ENCODE assay signal across 9 cellular contexts in the genomic region with DNA sequence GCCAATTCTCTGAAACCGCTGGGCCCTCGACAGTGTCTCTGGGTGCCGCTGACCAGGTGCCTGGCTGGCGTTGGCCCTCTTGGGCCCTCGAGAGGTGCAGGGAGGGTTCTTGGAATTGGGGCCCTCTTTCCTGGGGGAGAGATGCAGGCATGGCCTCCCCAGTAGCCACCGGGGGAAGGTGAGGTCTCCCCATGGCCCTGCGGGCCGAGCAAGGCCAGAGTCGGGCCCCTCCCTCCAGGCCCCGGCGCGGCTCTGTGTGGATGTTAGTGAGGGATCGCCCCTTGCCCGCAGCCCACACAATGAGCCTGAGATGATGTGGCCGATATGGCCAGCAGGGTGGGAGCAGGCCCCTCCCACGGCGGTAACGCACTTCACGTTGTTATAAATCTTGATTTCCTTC. TPM values are rescaled to one million over a fixed set of nuclear protein-coding genes. Genes with fewer than 3 reads are reported as not detected.
"Had no signal": no experiment of that assay in that cellular context is flagged by ENCODE, and none has a peak within 500 bp of the region (broad histone marks: within the 10 kb centered on the region; RNA-seq: fewer than 3 reads in every experiment).

No MANE protein-coding gene starts in this region.

- DNase-seq: GM23248, GOT3, HCEC 1CT, KBM-7 had no signal

- H3K4me3 ChIP-seq: GM23248 had no signal

- H3K4me2 ChIP-seq: KMS-11 had no signal

- H3K9ac ChIP-seq: GM23248, KMS-11 had no signal

- H2AFZ ChIP-seq: GM23248 had no signal

- H3K27ac ChIP-seq: GM23248, HL-60, KMS-11 had no signal

RNA-seq across cellular contexts. Expression of a gene that starts 23.1 kb away (rescaled TPM):
- total RNA-seq: GM23248, HT1080 had no signal
- polyA plus RNA-seq: GM23248, HepG2, IgD-negative memory B cell had no signal

RNA-seq across cellular contexts. Expression of a gene that starts 33.8 kb away (rescaled TPM):
- total RNA-seq: HT1080 had no signal
- polyA plus RNA-seq: GM23248, IgD-negative memory B cell had no signal

RNA-seq across cellular contexts. Expression of a gene that starts 46.6 kb away (rescaled TPM):
- total RNA-seq: GM23248, HT1080 had no signal
- polyA plus RNA-seq: GM23248, IgD-negative memory B cell had no signal
